24 cellular contexts compared by ENCODE assay signal in genomic region chr1:16975211-16975610, GRCh38. TPM values are rescaled to one million over a fixed set of nuclear protein-coding genes. Genes with fewer than 3 reads are reported as not detected.
DNase-seq lines count a peak whose midpoint lies in the region; ATAC-seq and TF ChIP-seq lines count a peak whose summit lies in the region.
"Had no signal": no experiment of that assay in that cellular context is flagged by ENCODE, and none has a peak within 500 bp of the region (broad histone marks: within the 10 kb centered on the region; RNA-seq: fewer than 3 reads in every experiment).

No MANE protein-coding gene starts in this region.

- WGBS in gastroesophageal sphincter (ENCODE audit: low coverage in 1 of 2), 2 donors = 71 to 90% methylated on average over 2 to 14 of the region's 14 CpGs

- no peaks in the 10 kb centered on the region for H3K9me3 Mint-ChIP-seq in progenitor cell of endocrine pancreas (ENCODE audit: low read depth)
- H3K9me3 Mint-ChIP-seq: CD8-positive, alpha-beta memory T cell; HFFc6 had no signal

- no peak overlapping the region for H3K4me3 ChIP-seq in gastroesophageal sphincter
- H3K4me3 ChIP-seq: MG63, SK-N-MC had no signal

- no peak for TF ChIP-seq POLR2A in gastroesophageal sphincter (IDR thresholded peaks at IDR 0.05)

- H3K4me3 Mint-ChIP-seq in progenitor cell of endocrine pancreas (ENCODE audit: low read depth) = no peak overlapping the region
- H3K4me3 Mint-ChIP-seq: B cell; CD8-positive, alpha-beta memory T cell; HFFc6 had no signal

- TF ChIP-seq EP300 in gastroesophageal sphincter (IDR thresholded peaks at IDR 0.05) = no peak

- DNase-seq in left ventricle myocardium superior (no peak), Right ventricle myocardium superior (no peak), progenitor cell of endocrine pancreas (ENCODE audit: low spot score, unreplicated experiment) (no peak), posterior vena cava (ENCODE audit: low spot score) (no peak), T-helper 9 cell (no peak), NCI-H510A treated with DMSO at 0.1 percent for 48 hours (lab: John Stamatoyannopoulos, UW) (no peak)
- DNase-seq: Calu3; CD8-positive, alpha-beta memory T cell; DMS79 treated with DMSO at 0.1 percent for 48 hours; GF-D8; H7; HFFc6; KG1; MG63; NCI-H2029 treated with DMSO at 0.1 percent for 48 hours; NCI-H446 treated with DMSO at 0.1 percent for 48 hours; NCI-H526 treated with DMSO at 0.1 percent for 48 hours; SIG-M5 had no signal

- peaks cover 5% of the 10 kb centered on the region for H3K4me1 Mint-ChIP-seq in progenitor cell of endocrine pancreas (ENCODE audit: low read depth)
- H3K4me1 Mint-ChIP-seq: B cell; CD8-positive, alpha-beta memory T cell had no signal

- intact Hi-C loops in left ventricle myocardium superior (cut with micrococcal nuclease) = no loop called here
- intact Hi-C loops in Right ventricle myocardium superior (cut with DNase I) = no loop called here
- intact Hi-C loops in posterior vena cava (cut with DNase I) = no loop called here

- TF ChIP-seq CTCF in gastroesophageal sphincter (IDR thresholded peaks at IDR 0.05) (no peak), progenitor cell of endocrine pancreas (IDR thresholded peaks at IDR 0.05; ENCODE audit: unreplicated experiment) (no peak)

- H3K36me3 Mint-ChIP-seq in progenitor cell of endocrine pancreas (ENCODE audit: insufficient read depth) = peaks cover 6% of the 10 kb centered on the region

- peak overlapping the region; percentile 33 for H3K27ac Mint-ChIP-seq in progenitor cell of endocrine pancreas
- H3K27ac Mint-ChIP-seq: B cell, HFFc6 had no signal

- no peak overlapping the region for H3K27ac ChIP-seq in gastroesophageal sphincter
- H3K27ac ChIP-seq: 22Rv1, C4-2B, SK-N-MC had no signal

- H3K9me3 ChIP-seq in gastroesophageal sphincter = no peaks in the 10 kb centered on the region
- H3K9me3 ChIP-seq: MG63 had no signal

- ATAC-seq in left ventricle myocardium superior (peak; percentile 5), Right ventricle myocardium superior (ENCODE audit: poor library complexity) (no peak), gastroesophageal sphincter (peak; percentile 2)
- ATAC-seq: Panc1 had no signal

- peaks cover 10% of the 10 kb centered on the region for H3K27me3 ChIP-seq in gastroesophageal sphincter
- H3K27me3 ChIP-seq: MG63 had no signal

- H3K27me3 Mint-ChIP-seq in progenitor cell of endocrine pancreas = no peaks in the 10 kb centered on the region
- H3K27me3 Mint-ChIP-seq: B cell had no signal

- H3K36me3 ChIP-seq in gastroesophageal sphincter = peaks cover 0 to 8% of the 10 kb centered on the region in 2 donors

- H3K4me1 ChIP-seq in gastroesophageal sphincter = peaks cover 0 to 48% (median 0%) of the 10 kb centered on the region in 3 donors

RNA-seq across cellular contexts. Expression of gene MFAP2, which starts 5.2 kb away (rescaled TPM):
- 4.2 TPM for total RNA-seq in left ventricle myocardium superior
- 4.1 TPM for total RNA-seq in Right ventricle myocardium superior
- 10 to 100 TPM in 1 of 4 donors, 1 to 10 TPM in 3; 4.2 to 12.1 (median 7.2) TPM for total RNA-seq in gastroesophageal sphincter
- total RNA-seq in progenitor cell of endocrine pancreas = 170 and 174 TPM in 2 replicates
- 10 to 100 TPM; 39.0 to 52.1 TPM for total RNA-seq in posterior vena cava
- total RNA-seq: B cell; CD8-positive, alpha-beta memory T cell had no signal

RNA-seq across cellular contexts. Expression of gene ATP13A2, which starts 36.5 kb away (rescaled TPM):
- total RNA-seq in left ventricle myocardium superior (17.8 TPM), Right ventricle myocardium superior (15.6 TPM), gastroesophageal sphincter (10 to 100 TPM; 19.1 to 29.2 (median 20.1) TPM), progenitor cell of endocrine pancreas (65.8 and 69.2 TPM in 2 replicates), posterior vena cava (10 to 100 TPM; 20.2 to 27.6 TPM)

RNA-seq across cellular contexts. Expression of gene CROCC, which starts 53.5 kb away (rescaled TPM):
- total RNA-seq in left ventricle myocardium superior (7.9 TPM), Right ventricle myocardium superior (6.9 TPM), gastroesophageal sphincter (10 to 100 TPM in 3 of 4 donors, 1 to 10 TPM in 1; 8.0 to 34.5 (median 30.0) TPM), progenitor cell of endocrine pancreas (51.5 TPM in 2 replicates), posterior vena cava (10 to 100 TPM; 12.6 to 21.6 TPM)
